In genomic region chr2:145411493-145411892, GRCh38 we compare ENCODE assay signal across 8 cellular contexts.
DNase-seq lines count a peak whose midpoint lies in the region; ATAC-seq and TF ChIP-seq lines count a peak whose summit lies in the region.

No MANE protein-coding gene starts in this region.

- no peaks in the 10 kb centered on the region for H3K36me3 Mint-ChIP-seq in activated T-helper 17 cell treated with anti-CD3 and anti-CD28 coated beads, Interleukin-2, amount 50 U/mL, for 72 hours (ENCODE audit: low read depth)

- H3K4me1 Mint-ChIP-seq in activated T-helper 17 cell treated with anti-CD3 and anti-CD28 coated beads, Interleukin-2, amount 50 U/mL, for 72 hours, result no peaks in the 10 kb centered on the region

- TF ChIP-seq POLR2A in tibial nerve (IDR thresholded peaks at IDR 0.05), result no peak

- no peak for TF ChIP-seq CTCF in tibial nerve (IDR thresholded peaks at IDR 0.05)

- H3K9me3 Mint-ChIP-seq in activated T-helper 17 cell treated with anti-CD3 and anti-CD28 coated beads, Interleukin-2, amount 50 U/mL, for 72 hours, result peaks cover 3% of the 10 kb centered on the region

- no peaks in the 10 kb centered on the region for H3K36me3 ChIP-seq in tibial nerve

- no peak for TF ChIP-seq EP300 in tibial nerve (IDR thresholded peaks at IDR 0.05)

- 74 to 75% methylated on average over 4 of the region's 4 CpGs for WGBS in tibial nerve, 2 donors

- no peak overlapping the region for H3K27ac Mint-ChIP-seq in activated T-helper 17 cell treated with anti-CD3 and anti-CD28 coated beads, Interleukin-2, amount 50 U/mL, for 72 hours

- H3K4me3 ChIP-seq in Jurkat, Clone E6-1 (ENCODE audit: low read length), result peak overlapping the region; percentile 15
- H3K4me3 ChIP-seq in tibial nerve, result no peak overlapping the region

- H3K9me3 ChIP-seq in tibial nerve, result peaks cover 0 to 4% (median 0%) of the 10 kb centered on the region in 4 donors

- no peaks in the 10 kb centered on the region for H3K27me3 ChIP-seq in tibial nerve

- no peak overlapping the region for H3K4me3 Mint-ChIP-seq in activated T-helper 17 cell treated with anti-CD3 and anti-CD28 coated beads, Interleukin-2, amount 50 U/mL, for 72 hours

- ATAC-seq in GM18519 (IDR thresholded peaks at IDR 0.05; ENCODE audit: low FRiP score, unreplicated experiment) (peak; percentile 97), GM21717 (IDR thresholded peaks at IDR 0.05; ENCODE audit: unreplicated experiment) (peak; percentile 94)
- peak; percentile 65 for ATAC-seq in activated T-helper 17 cell treated with anti-CD3 and anti-CD28 coated beads, Interleukin-2, amount 50 U/mL, for 72 hours (replicated peaks)

- peaks cover 5% of the 10 kb centered on the region for H3K27me3 Mint-ChIP-seq in activated T-helper 17 cell treated with anti-CD3 and anti-CD28 coated beads, Interleukin-2, amount 50 U/mL, for 72 hours

- no peaks in the 10 kb centered on the region for H3K4me1 ChIP-seq in tibial nerve

- no peak overlapping the region for H3K27ac ChIP-seq in tibial nerve

- DNase-seq in Jurkat, Clone E6-1 (ENCODE audit: low read depth, low spot score), result peak; percentile 82
- no peak for DNase-seq in A172 (ENCODE audit: low spot score)
- no peak for DNase-seq in NCI-H128 (lab: John Stamatoyannopoulos, UW; ENCODE audit: unreplicated experiment)
- no peak for DNase-seq in tibial nerve (ENCODE audit: low spot score in 2 of 2)
- no peak for DNase-seq in HUDEP-2 (lab: John Stamatoyannopoulos, UW; ENCODE audit: unreplicated experiment in 76 of 76)
